Comparison of ENCODE assay signal across 1 cellular context in the genomic region with DNA sequence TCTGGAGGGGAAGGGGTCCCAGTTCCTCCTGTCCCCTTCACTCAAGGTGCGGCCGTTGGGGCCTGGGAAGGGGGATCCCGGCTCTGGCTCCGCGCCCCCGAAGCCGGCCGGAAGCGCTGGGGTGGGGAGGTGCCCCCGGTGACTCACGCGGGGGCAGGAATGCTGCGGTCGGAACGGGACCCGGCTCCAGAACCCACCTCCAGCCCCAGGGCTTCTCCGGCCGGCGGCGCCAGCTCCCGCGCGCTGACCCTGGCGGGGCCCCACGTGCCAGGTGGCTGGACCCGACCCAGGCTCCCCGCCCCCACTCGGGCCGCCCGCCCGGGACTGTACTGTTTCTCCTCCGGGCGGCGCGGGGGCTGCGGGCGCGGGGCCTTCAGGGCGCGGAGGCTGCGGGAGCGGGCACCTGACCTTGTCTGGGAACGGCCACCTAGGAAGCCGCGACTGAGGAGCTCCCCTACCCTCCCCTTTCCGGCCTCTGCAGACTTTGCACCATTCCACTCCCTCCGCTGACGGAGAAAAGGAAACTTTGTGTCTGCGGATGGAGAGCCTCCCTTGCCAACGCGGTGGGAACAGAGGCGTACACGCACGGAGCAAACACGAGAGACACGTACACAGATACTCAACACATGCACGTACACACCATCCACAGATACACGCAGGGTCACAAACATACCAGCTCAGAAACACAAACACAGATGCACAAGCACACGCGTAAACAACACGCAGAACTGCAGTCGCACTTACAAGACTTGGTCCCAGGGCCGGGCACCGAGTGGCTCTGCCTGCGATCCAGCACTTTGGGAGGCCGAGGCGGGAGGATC.
TF ChIP-seq lines count a peak whose summit lies in the region.

No MANE protein-coding gene starts in this region.

TF ChIP-seq in HepG2, 621 proteins besides CTCF, POLR2A, EP300 and RAD21 (continued from another document and continues in another):
- TF ChIP-seq SMYD3 (CRISPR knock-in tag; IDR thresholded peaks at IDR 0.05) (no peak; the same call in 1 of the 2 replicates), MEIS2 (CRISPR knock-in tag; IDR thresholded peaks at IDR 0.05) (peak; percentile 69), HMG20A (CRISPR knock-in tag; IDR thresholded peaks at IDR 0.05; ENCODE audit: borderline replicate concordance) (peak; percentile 23; the same call in 1 of the 2 replicates), ZNF788 (CRISPR knock-in tag; IDR thresholded peaks at IDR 0.05; ENCODE audit: borderline replicate concordance) (peak; percentile 47), ZNF30 (CRISPR knock-in tag; IDR thresholded peaks at IDR 0.05) (no peak), CEBPZ (IDR thresholded peaks at IDR 0.05; ENCODE audit: low read length) (no peak), FOXC1 (CRISPR knock-in tag; IDR thresholded peaks at IDR 0.05; ENCODE audit: borderline replicate concordance) (peak; percentile 79), XRCC5 (optimal IDR thresholded peaks at IDR 0.05; ENCODE audit: low read length) (peak; percentile 47), ZNF615 (CRISPR knock-in tag; IDR thresholded peaks at IDR 0.05; ENCODE audit: borderline replicate concordance) (no peak), PCBP1 (IDR thresholded peaks at IDR 0.05; ENCODE audit: borderline replicate concordance, low read depth, low read length) (no peak), ZNF180 (CRISPR knock-in tag; IDR thresholded peaks at IDR 0.05; ENCODE audit: borderline replicate concordance, low read depth) (no peak), NR2F6 (IDR thresholded peaks at IDR 0.05) (peak; percentile 47; the same call in 1 of the 2 replicates), NR2F6 (CRISPR knock-in tag; IDR thresholded peaks at IDR 0.05) (no peak), TBL1XR1 (IDR thresholded peaks at IDR 0.05; ENCODE audit: borderline replicate concordance, low read length, partially characterized antibody) (peak; percentile 38), ZNF709 (CRISPR knock-in tag; IDR thresholded peaks at IDR 0.05) (no peak), CCDC6 (CRISPR knock-in tag; IDR thresholded peaks at IDR 0.05) (no peak; the same call in 1 of the 2 replicates), SUZ12 (IDR thresholded peaks at IDR 0.05; ENCODE audit: low read depth, low read length) (no peak), RBAK (CRISPR knock-in tag; IDR thresholded peaks at IDR 0.05) (no peak), GTF2F1 (IDR thresholded peaks at IDR 0.05; ENCODE audit: low read length) (no peak), ZNF770 (CRISPR knock-in tag; IDR thresholded peaks at IDR 0.05) (peak; percentile 96; the same call in 1 of the 2 replicates), ZSCAN25 (CRISPR knock-in tag; IDR thresholded peaks at IDR 0.05) (no peak; the same call in 1 of the 2 replicates), ZNF501 (CRISPR knock-in tag; IDR thresholded peaks at IDR 0.05) (peak; percentile 69), SNAPC2 (CRISPR knock-in tag; IDR thresholded peaks at IDR 0.05) (no peak), NFAT5 (CRISPR knock-in tag; IDR thresholded peaks at IDR 0.05) (no peak), ZNF263 (CRISPR knock-in tag; IDR thresholded peaks at IDR 0.05) (no peak), ZNF747 (CRISPR knock-in tag; IDR thresholded peaks at IDR 0.05; ENCODE audit: borderline replicate concordance) (no peak), ZNF891 (CRISPR knock-in tag; IDR thresholded peaks at IDR 0.05) (0 out of 2 replicates have a peak, but pooled peaks have one; percentile 47), ZBTB38 (CRISPR knock-in tag; IDR thresholded peaks at IDR 0.05) (no peak; the same call in 1 of the 2 replicates), ZNF136 (CRISPR knock-in tag; IDR thresholded peaks at IDR 0.05; ENCODE audit: low read depth) (no peak), DMAP1 (CRISPR knock-in tag; IDR thresholded peaks at IDR 0.05) (peak; percentile 49; the same call in 1 of the 2 replicates), RNF219 (CRISPR knock-in tag; IDR thresholded peaks at IDR 0.05) (no peak), ZNF563 (CRISPR knock-in tag; IDR thresholded peaks at IDR 0.05) (peak; percentile 72; the same call in 1 of the 2 replicates), SMAD1 (CRISPR knock-in tag; IDR thresholded peaks at IDR 0.05; ENCODE audit: borderline replicate concordance, low read depth) (no peak), TBX2 (CRISPR knock-in tag; IDR thresholded peaks at IDR 0.05; ENCODE audit: borderline replicate concordance) (peak; percentile 64), ZNF335 (CRISPR knock-in tag; IDR thresholded peaks at IDR 0.05) (no peak), ZNF275 (CRISPR knock-in tag; IDR thresholded peaks at IDR 0.05; ENCODE audit: borderline replicate concordance) (no peak), ZNF354B (CRISPR knock-in tag; IDR thresholded peaks at IDR 0.05) (no peak), SP1 (IDR thresholded peaks at IDR 0.05) (no peak), SP1 (CRISPR knock-in tag; IDR thresholded peaks at IDR 0.05) (peak; percentile 30; the same call in 1 of the 2 replicates), SRSF4 (IDR thresholded peaks at IDR 0.05; ENCODE audit: low read depth, low read length, poor library complexity, severe bottlenecking) (no peak), RARA (CRISPR knock-in tag; IDR thresholded peaks at IDR 0.05) (peak; percentile 31; the same call in 1 of the 2 replicates)
- TF ChIP-seq, protein P1, sequence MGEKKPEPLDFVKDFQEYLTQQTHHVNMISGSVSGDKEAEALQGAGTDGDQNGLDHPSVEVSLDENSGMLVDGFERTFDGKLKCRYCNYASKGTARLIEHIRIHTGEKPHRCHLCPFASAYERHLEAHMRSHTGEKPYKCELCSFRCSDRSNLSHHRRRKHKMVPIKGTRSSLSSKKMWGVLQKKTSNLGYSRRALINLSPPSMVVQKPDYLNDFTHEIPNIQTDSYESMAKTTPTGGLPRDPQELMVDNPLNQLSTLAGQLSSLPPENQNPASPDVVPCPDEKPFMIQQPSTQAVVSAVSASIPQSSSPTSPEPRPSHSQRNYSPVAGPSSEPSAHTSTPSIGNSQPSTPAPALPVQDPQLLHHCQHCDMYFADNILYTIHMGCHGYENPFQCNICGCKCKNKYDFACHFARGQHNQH (CRISPR knock-in tag; IDR thresholded peaks at IDR 0.05), result no peak
- TF ChIP-seq, protein P2, sequence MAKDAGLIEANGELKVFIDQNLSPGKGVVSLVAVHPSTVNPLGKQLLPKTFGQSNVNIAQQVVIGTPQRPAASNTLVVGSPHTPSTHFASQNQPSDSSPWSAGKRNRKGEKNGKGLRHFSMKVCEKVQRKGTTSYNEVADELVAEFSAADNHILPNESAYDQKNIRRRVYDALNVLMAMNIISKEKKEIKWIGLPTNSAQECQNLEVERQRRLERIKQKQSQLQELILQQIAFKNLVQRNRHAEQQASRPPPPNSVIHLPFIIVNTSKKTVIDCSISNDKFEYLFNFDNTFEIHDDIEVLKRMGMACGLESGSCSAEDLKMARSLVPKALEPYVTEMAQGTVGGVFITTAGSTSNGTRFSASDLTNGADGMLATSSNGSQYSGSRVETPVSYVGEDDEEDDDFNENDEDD (CRISPR knock-in tag; IDR thresholded peaks at IDR 0.05; ENCODE audit: borderline replicate concordance), result peak; percentile 53; the same call in 1 of the 2 replicates
- TF ChIP-seq, protein P3, sequence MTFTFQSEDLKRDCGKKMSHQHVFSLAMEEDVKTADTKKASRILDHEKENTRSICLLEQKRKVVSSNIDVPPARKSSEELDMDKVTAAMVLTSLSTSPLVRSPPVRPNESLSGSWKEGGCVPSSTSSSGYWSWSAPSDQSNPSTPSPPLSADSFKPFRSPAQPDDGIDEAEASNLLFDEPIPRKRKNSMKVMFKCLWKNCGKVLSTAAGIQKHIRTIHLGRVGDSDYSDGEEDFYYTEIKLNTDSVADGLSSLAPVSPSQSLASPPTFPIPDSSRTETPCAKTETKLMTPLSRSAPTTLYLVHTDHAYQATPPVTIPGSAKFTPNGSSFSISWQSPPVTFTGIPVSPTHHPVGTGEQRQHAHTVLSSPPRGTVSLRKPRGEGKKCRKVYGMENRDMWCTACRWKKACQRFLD (CRISPR knock-in tag; IDR thresholded peaks at IDR 0.05; ENCODE audit: borderline replicate concordance), result no peak; the same call in 1 of the 2 replicates
